In the genomic region with DNA sequence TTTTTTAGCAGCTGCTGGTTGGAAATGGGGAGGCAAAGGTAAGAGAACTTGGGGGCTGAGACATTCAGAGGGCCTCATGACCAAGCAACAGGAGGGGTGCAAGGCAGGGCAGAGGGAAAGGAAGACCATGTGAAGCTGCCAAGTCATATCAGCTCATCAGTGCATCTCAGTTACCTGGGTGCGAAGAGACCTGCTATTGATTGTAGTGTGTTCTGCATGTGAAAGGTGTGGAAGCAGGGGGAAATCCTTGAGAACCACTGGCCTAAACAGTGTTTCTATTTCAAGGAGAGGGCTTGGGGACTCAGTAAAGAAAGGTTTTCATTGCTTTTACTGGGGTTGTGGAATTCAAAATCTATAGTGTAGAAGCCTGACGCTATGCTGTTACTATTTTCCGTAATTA, we compare ENCODE assay signal across 1 cellular context.
TF ChIP-seq lines count a peak whose summit lies in the region.

No MANE protein-coding gene starts in this region.

TF ChIP-seq in GM23338, 12 proteins besides CTCF, POLR2A, EP300 and RAD21 (continued from another document):
- TF ChIP-seq, protein P1, sequence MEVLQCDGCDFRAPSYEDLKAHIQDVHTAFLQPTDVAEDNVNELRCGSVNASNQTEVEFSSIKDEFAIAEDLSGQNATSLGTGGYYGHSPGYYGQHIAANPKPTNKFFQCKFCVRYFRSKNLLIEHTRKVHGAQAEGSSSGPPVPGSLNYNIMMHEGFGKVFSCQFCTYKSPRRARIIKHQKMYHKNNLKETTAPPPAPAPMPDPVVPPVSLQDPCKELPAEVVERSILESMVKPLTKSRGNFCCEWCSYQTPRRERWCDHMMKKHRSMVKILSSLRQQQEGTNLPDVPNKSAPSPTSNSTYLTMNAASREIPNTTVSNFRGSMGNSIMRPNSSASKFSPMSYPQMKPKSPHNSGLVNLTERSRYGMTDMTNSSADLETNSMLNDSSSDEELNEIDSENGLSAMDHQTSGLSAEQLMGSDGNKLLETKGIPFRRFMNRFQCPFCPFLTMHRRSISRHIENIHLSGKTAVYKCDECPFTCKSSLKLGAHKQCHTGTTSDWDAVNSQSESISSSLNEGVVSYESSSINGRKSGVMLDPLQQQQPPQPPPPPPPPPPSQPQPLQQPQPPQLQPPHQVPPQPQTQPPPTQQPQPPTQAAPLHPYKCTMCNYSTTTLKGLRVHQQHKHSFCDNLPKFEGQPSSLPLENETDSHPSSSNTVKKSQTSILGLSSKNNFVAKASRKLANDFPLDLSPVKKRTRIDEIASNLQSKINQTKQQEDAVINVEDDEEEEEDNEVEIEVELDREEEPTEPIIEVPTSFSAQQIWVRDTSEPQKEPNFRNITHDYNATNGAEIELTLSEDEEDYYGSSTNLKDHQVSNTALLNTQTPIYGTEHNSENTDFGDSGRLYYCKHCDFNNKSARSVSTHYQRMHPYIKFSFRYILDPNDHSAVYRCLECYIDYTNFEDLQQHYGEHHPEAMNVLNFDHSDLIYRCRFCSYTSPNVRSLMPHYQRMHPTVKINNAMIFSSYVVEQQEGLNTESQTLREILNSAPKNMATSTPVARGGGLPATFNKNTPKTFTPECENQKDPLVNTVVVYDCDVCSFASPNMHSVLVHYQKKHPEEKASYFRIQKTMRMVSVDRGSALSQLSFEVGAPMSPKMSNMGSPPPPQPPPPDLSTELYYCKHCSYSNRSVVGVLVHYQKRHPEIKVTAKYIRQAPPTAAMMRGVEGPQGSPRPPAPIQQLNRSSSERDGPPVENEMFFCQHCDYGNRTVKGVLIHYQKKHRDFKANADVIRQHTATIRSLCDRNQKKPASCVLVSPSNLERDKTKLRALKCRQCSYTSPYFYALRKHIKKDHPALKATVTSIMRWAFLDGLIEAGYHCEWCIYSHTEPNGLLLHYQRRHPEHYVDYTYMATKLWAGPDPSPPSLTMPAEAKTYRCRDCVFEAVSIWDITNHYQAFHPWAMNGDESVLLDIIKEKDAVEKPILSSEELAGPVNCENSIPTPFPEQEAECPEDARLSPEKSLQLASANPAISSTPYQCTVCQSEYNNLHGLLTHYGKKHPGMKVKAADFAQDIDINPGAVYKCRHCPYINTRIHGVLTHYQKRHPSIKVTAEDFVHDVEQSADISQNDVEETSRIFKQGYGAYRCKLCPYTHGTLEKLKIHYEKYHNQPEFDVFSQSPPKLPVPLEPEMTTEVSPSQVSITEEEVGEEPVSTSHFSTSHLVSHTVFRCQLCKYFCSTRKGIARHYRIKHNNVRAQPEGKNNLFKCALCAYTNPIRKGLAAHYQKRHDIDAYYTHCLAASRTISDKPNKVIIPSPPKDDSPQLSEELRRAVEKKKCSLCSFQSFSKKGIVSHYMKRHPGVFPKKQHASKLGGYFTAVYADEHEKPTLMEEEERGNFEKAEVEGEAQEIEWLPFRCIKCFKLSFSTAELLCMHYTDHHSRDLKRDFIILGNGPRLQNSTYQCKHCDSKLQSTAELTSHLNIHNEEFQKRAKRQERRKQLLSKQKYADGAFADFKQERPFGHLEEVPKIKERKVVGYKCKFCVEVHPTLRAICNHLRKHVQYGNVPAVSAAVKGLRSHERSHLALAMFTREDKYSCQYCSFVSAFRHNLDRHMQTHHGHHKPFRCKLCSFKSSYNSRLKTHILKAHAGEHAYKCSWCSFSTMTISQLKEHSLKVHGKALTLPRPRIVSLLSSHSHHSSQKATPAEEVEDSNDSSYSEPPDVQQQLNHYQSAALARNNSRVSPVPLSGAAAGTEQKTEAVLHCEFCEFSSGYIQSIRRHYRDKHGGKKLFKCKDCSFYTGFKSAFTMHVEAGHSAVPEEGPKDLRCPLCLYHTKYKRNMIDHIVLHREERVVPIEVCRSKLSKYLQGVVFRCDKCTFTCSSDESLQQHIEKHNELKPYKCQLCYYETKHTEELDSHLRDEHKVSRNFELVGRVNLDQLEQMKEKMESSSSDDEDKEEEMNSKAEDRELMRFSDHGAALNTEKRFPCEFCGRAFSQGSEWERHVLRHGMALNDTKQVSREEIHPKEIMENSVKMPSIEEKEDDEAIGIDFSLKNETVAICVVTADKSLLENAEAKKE (CRISPR knock-in tag; IDR thresholded peaks at IDR 0.05), result no peak
- TF ChIP-seq NANOG (IDR thresholded peaks at IDR 0.05; ENCODE audit: borderline replicate concordance) (no peak), STAT1 (IDR thresholded peaks at IDR 0.05; ENCODE audit: unreplicated experiment) (no peak)
